ENCODE assay signal across 19 cellular contexts in genomic region chr6:118146584-118146983, GRCh38.
"Had no signal": no experiment of that assay in that cellular context is flagged by ENCODE, and none has a peak within 500 bp of the region (broad histone marks: within the 10 kb centered on the region; RNA-seq: fewer than 3 reads in every experiment).

No MANE protein-coding gene starts in this region.

- ATAC-seq: activated CD8-positive, alpha-beta T cell treated with anti-CD3 and anti-CD28 coated beads for 36 hours; activated T-helper 17 cell treated with anti-CD3 and anti-CD28 coated beads, Interleukin-2, amount 50 U/mL, for 72 hours; heart right ventricle; left ventricle myocardium superior; mucosa of descending colon; naive thymus-derived CD4-positive, alpha-beta T cell; stimulated activated memory B cell treated with anti-CD40 and anti-IgM and Interleukin-4, amounts not matched to agents 10 μg/mL and 1 μg/mL and 100 μg/mL, for 72 hours had no signal

- H3K36me3 ChIP-seq: heart right ventricle, neutrophil, sigmoid colon had no signal

- H3K9me3 ChIP-seq: heart right ventricle, mucosa of descending colon, neutrophil, sigmoid colon, testis had no signal

- DNase-seq: activated CD4-positive, alpha-beta T cell treated with anti-CD3 and anti-CD28 coated beads for 48 hours; activated CD4-positive, CD25-positive, alpha-beta regulatory T cell; activated CD8-positive, alpha-beta T cell treated with anti-CD3 and anti-CD28 coated beads for 36 hours; activated naive CD4-positive, alpha-beta T cell treated with anti-CD3 and anti-CD28 coated beads for 36 hours; activated T-cell treated with anti-CD3 and anti-CD28 coated beads, Interleukin-2, amount 50 U/mL, for 1 hour; dorsolateral prefrontal cortex; endodermal cell; erythroblast; heart right ventricle; kidney glomerular epithelial cell; left ventricle myocardium superior; mucosa of descending colon; naive thymus-derived CD4-positive, alpha-beta T cell; sigmoid colon; stimulated activated CD4-positive, alpha-beta T cell treated with anti-CD3 and anti-CD28 coated beads, Interleukin-4, amount 100 ng/mL, for 4 hours; testis had no signal

- H3K27me3 ChIP-seq: dorsolateral prefrontal cortex, heart right ventricle, neutrophil, sigmoid colon, testis had no signal

- H3K4me1 ChIP-seq: heart right ventricle, testis had no signal

- H3K4me3 ChIP-seq: dorsolateral prefrontal cortex, heart right ventricle, mucosa of descending colon, sigmoid colon, testis had no signal

- H3K27ac ChIP-seq: heart right ventricle, neutrophil, sigmoid colon, testis had no signal
